ENCODE assay signal across 1 cellular context in the genomic region with DNA sequence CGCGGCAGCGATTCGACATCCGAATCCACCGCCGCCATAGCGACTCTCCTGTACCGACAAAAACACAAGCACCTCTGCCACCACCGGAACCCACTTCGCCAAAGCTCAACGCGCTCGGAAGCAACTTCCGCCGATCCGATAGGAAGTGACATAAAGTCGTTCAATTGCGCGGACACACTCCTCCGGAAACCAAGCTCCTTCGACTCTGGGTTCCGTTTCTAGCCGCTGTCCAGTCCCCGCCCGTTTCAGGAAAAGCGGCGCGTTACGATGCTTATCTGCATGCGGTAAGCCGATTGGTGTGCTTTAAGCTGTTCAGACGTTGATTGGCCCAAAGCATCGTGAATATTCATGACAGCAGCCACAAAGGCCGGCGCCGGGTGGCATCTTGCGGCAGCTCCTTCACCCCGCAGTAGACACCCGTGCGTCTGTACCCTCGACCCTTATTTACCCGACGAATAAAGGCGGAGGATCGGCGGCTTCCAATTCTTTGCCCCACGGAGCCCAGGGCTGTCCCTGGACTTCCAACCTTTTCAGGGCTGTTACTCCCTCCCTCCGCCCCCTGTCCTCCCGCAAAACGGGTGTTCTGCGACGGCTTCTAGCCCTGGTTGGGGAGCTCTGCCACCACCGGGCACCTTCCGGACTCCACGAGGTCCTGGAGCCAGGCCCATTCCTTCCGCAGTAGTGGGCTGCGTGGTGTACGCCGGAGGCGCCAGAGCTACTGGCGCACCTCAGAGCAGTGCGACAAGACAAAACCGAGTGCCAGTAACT.
TF ChIP-seq lines count a peak whose summit lies in the region.

A gene with protein sequence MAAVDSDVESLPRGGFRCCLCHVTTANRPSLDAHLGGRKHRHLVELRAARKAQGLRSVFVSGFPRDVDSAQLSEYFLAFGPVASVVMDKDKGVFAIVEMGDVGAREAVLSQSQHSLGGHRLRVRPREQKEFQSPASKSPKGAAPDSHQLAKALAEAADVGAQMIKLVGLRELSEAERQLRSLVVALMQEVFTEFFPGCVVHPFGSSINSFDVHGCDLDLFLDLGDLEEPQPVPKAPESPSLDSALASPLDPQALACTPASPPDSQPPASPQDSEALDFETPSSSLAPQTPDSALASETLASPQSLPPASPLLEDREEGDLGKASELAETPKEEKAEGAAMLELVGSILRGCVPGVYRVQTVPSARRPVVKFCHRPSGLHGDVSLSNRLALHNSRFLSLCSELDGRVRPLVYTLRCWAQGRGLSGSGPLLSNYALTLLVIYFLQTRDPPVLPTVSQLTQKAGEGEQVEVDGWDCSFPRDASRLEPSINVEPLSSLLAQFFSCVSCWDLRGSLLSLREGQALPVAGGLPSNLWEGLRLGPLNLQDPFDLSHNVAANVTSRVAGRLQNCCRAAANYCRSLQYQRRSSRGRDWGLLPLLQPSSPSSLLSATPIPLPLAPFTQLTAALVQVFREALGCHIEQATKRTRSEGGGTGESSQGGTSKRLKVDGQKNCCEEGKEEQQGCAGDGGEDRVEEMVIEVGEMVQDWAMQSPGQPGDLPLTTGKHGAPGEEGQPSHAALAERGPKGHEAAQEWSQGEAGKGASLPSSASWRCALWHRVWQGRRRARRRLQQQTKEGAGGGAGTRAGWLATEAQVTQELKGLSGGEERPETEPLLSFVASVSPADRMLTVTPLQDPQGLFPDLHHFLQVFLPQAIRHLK (minus strand): TSS at position 76 of the 768 bp plus-strand sequence. CDS start 38 bp downstream, at position 38.

TF ChIP-seq in HepG2, 621 proteins besides CTCF, POLR2A, EP300 and RAD21 (continued from another document and continues in another):
- TF ChIP-seq, protein P1, sequence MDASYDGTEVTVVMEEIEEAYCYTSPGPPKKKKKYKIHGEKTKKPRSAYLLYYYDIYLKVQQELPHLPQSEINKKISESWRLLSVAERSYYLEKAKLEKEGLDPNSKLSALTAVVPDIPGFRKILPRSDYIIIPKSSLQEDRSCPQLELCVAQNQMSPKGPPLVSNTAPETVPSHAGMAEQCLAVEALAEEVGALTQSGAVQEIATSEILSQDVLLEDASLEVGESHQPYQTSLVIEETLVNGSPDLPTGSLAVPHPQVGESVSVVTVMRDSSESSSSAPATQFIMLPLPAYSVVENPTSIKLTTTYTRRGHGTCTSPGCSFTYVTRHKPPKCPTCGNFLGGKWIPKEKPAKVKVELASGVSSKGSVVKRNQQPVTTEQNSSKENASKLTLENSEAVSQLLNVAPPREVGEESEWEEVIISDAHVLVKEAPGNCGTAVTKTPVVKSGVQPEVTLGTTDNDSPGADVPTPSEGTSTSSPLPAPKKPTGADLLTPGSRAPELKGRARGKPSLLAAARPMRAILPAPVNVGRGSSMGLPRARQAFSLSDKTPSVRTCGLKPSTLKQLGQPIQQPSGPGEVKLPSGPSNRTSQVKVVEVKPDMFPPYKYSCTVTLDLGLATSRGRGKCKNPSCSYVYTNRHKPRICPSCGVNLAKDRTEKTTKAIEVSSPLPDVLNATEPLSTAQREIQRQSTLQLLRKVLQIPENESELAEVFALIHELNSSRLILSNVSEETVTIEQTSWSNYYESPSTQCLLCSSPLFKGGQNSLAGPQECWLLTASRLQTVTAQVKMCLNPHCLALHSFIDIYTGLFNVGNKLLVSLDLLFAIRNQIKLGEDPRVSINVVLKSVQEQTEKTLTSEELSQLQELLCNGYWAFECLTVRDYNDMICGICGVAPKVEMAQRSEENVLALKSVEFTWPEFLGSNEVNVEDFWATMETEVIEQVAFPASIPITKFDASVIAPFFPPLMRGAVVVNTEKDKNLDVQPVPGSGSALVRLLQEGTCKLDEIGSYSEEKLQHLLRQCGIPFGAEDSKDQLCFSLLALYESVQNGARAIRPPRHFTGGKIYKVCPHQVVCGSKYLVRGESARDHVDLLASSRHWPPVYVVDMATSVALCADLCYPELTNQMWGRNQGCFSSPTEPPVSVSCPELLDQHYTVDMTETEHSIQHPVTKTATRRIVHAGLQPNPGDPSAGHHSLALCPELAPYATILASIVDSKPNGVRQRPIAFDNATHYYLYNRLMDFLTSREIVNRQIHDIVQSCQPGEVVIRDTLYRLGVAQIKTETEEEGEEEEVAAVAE (CRISPR knock-in tag; IDR thresholded peaks at IDR 0.05; ENCODE audit: borderline replicate concordance): no peak
- TF ChIP-seq SOX6 (IDR thresholded peaks at IDR 0.05) (no peak), SOX6 (CRISPR knock-in tag; IDR thresholded peaks at IDR 0.05) (peak; percentile 79), RORA (CRISPR knock-in tag; IDR thresholded peaks at IDR 0.05) (no peak), ZKSCAN5 (CRISPR knock-in tag; IDR thresholded peaks at IDR 0.05) (no peak), MIER2 (CRISPR knock-in tag; IDR thresholded peaks at IDR 0.05) (peak; percentile 83; the same call in 1 of the 2 replicates), ZNF296 (CRISPR knock-in tag; conservative IDR thresholded peaks at IDR 0.05) (no peak), NFKBIZ (CRISPR knock-in tag; IDR thresholded peaks at IDR 0.05) (no peak; the same call in 1 of the 2 replicates), MEIS2 (CRISPR knock-in tag; IDR thresholded peaks at IDR 0.05) (peak; percentile 65; the same call in 1 of the 2 replicates), MAFF (IDR thresholded peaks at IDR 0.05; ENCODE audit: low read depth, low read length) (no peak), HNRNPL (IDR thresholded peaks at IDR 0.05; ENCODE audit: low read depth, low read length) (peak; percentile 95), ZNF879 (CRISPR knock-in tag; IDR thresholded peaks at IDR 0.05) (no peak), ZNF12 (CRISPR knock-in tag; IDR thresholded peaks at IDR 0.05) (0 out of 2 replicates have a peak, but pooled peaks have one; percentile 7), ZNF883 (CRISPR knock-in tag; IDR thresholded peaks at IDR 0.05; ENCODE audit: not compliant biosample characterization) (no peak), KDM5B (CRISPR knock-in tag; IDR thresholded peaks at IDR 0.05; ENCODE audit: borderline replicate concordance) (no peak; the same call in 1 of the 2 replicates), RFX5 (IDR thresholded peaks at IDR 0.05; ENCODE audit: low read depth, low read length) (peak; percentile 75; the same call in 1 of the 2 replicates), ZNF737 (CRISPR knock-in tag; IDR thresholded peaks at IDR 0.05; ENCODE audit: borderline replicate concordance) (no peak), NFKB2 (CRISPR knock-in tag; IDR thresholded peaks at IDR 0.05; ENCODE audit: borderline replicate concordance) (no peak), KDM6A (CRISPR knock-in tag; IDR thresholded peaks at IDR 0.05; ENCODE audit: low read depth) (no peak)
- TF ChIP-seq, protein P2, sequence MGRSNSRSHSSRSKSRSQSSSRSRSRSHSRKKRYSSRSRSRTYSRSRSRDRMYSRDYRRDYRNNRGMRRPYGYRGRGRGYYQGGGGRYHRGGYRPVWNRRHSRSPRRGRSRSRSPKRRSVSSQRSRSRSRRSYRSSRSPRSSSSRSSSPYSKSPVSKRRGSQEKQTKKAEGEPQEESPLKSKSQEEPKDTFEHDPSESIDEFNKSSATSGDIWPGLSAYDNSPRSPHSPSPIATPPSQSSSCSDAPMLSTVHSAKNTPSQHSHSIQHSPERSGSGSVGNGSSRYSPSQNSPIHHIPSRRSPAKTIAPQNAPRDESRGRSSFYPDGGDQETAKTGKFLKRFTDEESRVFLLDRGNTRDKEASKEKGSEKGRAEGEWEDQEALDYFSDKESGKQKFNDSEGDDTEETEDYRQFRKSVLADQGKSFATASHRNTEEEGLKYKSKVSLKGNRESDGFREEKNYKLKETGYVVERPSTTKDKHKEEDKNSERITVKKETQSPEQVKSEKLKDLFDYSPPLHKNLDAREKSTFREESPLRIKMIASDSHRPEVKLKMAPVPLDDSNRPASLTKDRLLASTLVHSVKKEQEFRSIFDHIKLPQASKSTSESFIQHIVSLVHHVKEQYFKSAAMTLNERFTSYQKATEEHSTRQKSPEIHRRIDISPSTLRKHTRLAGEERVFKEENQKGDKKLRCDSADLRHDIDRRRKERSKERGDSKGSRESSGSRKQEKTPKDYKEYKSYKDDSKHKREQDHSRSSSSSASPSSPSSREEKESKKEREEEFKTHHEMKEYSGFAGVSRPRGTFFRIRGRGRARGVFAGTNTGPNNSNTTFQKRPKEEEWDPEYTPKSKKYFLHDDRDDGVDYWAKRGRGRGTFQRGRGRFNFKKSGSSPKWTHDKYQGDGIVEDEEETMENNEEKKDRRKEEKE (IDR thresholded peaks at IDR 0.05): no peak
- TF ChIP-seq, protein P3, sequence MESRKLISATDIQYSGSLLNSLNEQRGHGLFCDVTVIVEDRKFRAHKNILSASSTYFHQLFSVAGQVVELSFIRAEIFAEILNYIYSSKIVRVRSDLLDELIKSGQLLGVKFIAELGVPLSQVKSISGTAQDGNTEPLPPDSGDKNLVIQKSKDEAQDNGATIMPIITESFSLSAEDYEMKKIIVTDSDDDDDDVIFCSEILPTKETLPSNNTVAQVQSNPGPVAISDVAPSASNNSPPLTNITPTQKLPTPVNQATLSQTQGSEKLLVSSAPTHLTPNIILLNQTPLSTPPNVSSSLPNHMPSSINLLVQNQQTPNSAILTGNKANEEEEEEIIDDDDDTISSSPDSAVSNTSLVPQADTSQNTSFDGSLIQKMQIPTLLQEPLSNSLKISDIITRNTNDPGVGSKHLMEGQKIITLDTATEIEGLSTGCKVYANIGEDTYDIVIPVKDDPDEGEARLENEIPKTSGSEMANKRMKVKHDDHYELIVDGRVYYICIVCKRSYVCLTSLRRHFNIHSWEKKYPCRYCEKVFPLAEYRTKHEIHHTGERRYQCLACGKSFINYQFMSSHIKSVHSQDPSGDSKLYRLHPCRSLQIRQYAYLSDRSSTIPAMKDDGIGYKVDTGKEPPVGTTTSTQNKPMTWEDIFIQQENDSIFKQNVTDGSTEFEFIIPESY (CRISPR knock-in tag; IDR thresholded peaks at IDR 0.05): peak; percentile 73; the same call in 1 of the 2 replicates
- TF ChIP-seq, protein P4, sequence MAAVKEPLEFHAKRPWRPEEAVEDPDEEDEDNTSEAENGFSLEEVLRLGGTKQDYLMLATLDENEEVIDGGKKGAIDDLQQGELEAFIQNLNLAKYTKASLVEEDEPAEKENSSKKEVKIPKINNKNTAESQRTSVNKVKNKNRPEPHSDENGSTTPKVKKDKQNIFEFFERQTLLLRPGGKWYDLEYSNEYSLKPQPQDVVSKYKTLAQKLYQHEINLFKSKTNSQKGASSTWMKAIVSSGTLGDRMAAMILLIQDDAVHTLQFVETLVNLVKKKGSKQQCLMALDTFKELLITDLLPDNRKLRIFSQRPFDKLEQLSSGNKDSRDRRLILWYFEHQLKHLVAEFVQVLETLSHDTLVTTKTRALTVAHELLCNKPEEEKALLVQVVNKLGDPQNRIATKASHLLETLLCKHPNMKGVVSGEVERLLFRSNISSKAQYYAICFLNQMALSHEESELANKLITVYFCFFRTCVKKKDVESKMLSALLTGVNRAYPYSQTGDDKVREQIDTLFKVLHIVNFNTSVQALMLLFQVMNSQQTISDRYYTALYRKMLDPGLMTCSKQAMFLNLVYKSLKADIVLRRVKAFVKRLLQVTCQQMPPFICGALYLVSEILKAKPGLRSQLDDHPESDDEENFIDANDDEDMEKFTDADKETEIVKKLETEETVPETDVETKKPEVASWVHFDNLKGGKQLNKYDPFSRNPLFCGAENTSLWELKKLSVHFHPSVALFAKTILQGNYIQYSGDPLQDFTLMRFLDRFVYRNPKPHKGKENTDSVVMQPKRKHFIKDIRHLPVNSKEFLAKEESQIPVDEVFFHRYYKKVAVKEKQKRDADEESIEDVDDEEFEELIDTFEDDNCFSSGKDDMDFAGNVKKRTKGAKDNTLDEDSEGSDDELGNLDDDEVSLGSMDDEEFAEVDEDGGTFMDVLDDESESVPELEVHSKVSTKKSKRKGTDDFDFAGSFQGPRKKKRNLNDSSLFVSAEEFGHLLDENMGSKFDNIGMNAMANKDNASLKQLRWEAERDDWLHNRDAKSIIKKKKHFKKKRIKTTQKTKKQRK (IDR thresholded peaks at IDR 0.05; ENCODE audit: low read length): no peak
- TF ChIP-seq, protein P5, sequence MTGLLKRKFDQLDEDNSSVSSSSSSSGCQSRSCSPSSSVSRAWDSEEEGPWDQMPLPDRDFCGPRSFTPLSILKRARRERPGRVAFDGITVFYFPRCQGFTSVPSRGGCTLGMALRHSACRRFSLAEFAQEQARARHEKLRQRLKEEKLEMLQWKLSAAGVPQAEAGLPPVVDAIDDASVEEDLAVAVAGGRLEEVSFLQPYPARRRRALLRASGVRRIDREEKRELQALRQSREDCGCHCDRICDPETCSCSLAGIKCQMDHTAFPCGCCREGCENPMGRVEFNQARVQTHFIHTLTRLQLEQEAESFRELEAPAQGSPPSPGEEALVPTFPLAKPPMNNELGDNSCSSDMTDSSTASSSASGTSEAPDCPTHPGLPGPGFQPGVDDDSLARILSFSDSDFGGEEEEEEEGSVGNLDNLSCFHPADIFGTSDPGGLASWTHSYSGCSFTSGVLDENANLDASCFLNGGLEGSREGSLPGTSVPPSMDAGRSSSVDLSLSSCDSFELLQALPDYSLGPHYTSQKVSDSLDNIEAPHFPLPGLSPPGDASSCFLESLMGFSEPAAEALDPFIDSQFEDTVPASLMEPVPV (CRISPR knock-in tag; IDR thresholded peaks at IDR 0.05): peak; percentile 79
- TF ChIP-seq, protein P6, sequence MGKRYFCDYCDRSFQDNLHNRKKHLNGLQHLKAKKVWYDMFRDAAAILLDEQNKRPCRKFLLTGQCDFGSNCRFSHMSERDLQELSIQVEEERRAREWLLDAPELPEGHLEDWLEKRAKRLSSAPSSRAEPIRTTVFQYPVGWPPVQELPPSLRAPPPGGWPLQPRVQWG (CRISPR knock-in tag; IDR thresholded peaks at IDR 0.05; ENCODE audit: borderline replicate concordance, low read depth): no peak
- TF ChIP-seq, protein P7, sequence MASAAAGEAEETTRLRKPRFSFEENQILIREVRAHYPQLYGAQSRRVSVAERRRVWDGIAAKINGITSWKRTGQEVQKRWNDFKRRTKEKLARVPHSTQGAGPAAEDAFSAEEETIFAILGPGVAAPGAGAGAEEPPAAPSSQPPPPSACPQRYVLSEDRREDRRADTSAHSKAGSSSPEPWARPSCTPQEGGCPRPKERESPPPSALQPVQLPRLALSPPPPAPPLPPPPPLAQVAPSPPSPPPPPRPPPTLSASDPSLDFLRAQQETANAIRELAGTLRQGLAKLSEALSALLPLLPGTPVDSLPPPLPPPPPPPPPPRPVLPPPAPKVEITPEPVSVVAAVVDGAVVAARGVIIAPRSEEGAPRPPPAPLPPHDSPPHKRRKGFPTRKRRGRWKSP (CRISPR knock-in tag; IDR thresholded peaks at IDR 0.05): peak; percentile 73
- TF ChIP-seq, protein P8, sequence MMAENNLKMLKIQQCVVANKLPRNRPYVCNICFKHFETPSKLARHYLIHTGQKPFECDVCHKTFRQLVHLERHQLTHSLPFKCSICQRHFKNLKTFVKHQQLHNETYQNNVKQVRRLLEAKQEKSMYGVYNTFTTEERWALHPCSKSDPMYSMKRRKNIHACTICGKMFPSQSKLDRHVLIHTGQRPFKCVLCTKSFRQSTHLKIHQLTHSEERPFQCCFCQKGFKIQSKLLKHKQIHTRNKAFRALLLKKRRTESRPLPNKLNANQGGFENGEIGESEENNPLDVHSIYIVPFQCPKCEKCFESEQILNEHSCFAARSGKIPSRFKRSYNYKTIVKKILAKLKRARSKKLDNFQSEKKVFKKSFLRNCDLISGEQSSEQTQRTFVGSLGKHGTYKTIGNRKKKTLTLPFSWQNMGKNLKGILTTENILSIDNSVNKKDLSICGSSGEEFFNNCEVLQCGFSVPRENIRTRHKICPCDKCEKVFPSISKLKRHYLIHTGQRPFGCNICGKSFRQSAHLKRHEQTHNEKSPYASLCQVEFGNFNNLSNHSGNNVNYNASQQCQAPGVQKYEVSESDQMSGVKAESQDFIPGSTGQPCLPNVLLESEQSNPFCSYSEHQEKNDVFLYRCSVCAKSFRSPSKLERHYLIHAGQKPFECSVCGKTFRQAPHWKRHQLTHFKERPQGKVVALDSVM (CRISPR knock-in tag; IDR thresholded peaks at IDR 0.05): no peak
- TF ChIP-seq, protein P9, sequence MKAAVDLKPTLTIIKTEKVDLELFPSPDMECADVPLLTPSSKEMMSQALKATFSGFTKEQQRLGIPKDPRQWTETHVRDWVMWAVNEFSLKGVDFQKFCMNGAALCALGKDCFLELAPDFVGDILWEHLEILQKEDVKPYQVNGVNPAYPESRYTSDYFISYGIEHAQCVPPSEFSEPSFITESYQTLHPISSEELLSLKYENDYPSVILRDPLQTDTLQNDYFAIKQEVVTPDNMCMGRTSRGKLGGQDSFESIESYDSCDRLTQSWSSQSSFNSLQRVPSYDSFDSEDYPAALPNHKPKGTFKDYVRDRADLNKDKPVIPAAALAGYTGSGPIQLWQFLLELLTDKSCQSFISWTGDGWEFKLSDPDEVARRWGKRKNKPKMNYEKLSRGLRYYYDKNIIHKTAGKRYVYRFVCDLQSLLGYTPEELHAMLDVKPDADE (CRISPR knock-in tag; IDR thresholded peaks at IDR 0.05): no peak
